In the genomic region with DNA sequence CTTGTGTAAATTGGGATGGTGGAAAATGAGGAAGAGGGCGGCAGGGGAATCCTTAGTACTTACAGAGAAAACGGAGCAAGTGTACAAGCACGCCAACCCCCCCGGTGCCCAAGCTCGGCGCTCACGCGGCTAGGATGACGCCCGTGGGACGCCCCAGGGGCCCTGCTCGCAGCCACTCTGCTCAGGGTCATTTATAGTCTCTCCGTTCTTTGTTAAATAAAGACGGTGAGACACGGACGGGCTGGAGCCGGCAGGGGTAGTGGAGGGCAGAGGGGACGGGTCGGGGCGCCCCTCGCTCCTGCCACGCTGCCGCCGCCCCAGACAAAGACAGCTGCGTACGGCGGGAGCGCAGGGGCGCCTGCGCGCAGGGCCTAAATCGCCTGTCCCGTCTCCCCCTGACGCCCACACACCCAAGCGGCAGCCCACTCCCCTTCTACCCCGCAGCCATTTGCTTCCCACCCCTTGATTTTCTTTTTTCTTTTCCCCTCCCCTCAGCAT, we compare ENCODE assay signal across 8 cellular contexts. TPM values are rescaled to one million over a fixed set of nuclear protein-coding genes. Genes with fewer than 3 reads are reported as not detected.
A peak's percentile ranks its signal among the peaks of the same experiment; 100 is the strongest.
DNase-seq lines count a peak whose midpoint lies in the region; ATAC-seq and TF ChIP-seq lines count a peak whose summit lies in the region.

No MANE protein-coding gene starts in this region.

- H3K27me3 Mint-ChIP-seq in CD14-positive monocyte (ENCODE audit: low read depth in 3 of 3) = peaks cover 0 to 4% (median 0%) of the 10 kb centered on the region in 3 donors

- peak overlapping the region; percentile 86 to 96 for H3K4me3 Mint-ChIP-seq in CD14-positive monocyte

- TF ChIP-seq CTCF in CD14-positive monocyte (IDR thresholded peaks at IDR 0.05) (no peak), epithelial cell of proximal tubule (conservative IDR thresholded peaks at IDR 0.05; ENCODE audit: low read depth, low read length) (no peak)

- DNase-seq in CD14-positive monocyte (ENCODE audit: low spot score) (peak; percentile 88), NCI-H345 treated with DMSO at 0.1 percent for 48 hours (lab: John Stamatoyannopoulos, UW; ENCODE audit: unreplicated experiment) (peak; percentile 66), activated T-cell treated with anti-CD3 and anti-CD28 coated beads for 1 hour (ENCODE audit: low read depth) (peak; percentile 52), epithelial cell of proximal tubule (ENCODE audit: low read depth) (no peak), mucosa of gallbladder (ENCODE audit: low spot score) (peak; percentile 58), substantia nigra (lab: John Stamatoyannopoulos, UW) (peak in 41 of 49 donors; percentile 27 to 77 (median 58))

- H3K4me1 Mint-ChIP-seq in CD14-positive monocyte = peaks cover 68% of the 10 kb centered on the region

- peak overlapping the region; percentile 100 for H3K27ac Mint-ChIP-seq in CD14-positive monocyte

- H3K9me3 Mint-ChIP-seq in CD14-positive monocyte = no peaks in the 10 kb centered on the region

- peak overlapping the region; percentile 99 for H3K27ac ChIP-seq in substantia nigra (ENCODE audit: low read depth, low read length, poor library complexity, severe bottlenecking)

- no peaks in the 10 kb centered on the region for H3K36me3 Mint-ChIP-seq in CD14-positive monocyte

- ATAC-seq in GM21529 (IDR thresholded peaks at IDR 0.05; ENCODE audit: unreplicated experiment) (peak; percentile 33), HG02884 (IDR thresholded peaks at IDR 0.05; ENCODE audit: unreplicated experiment) (no peak)

- peak overlapping the region; percentile 50 for H3K4me3 ChIP-seq in epithelial cell of proximal tubule (ENCODE audit: low read depth, low read length)

- intact Hi-C loops in CD14-positive monocyte (cut with micrococcal nuclease) = loop anchor here in 1 of 2 donors (2.0 kb wide), 1 partner anchor 16 kb away; no protein-coding TSS in a partner anchor

RNA-seq across cellular contexts. Expression of gene PCBP1, which starts 37.8 kb away (rescaled TPM):
- polyA plus RNA-seq in CD14-positive monocyte = 100 to 1,000 TPM; 178 to 194 TPM
- 73.6 and 100 TPM in 2 replicates for total RNA-seq in epithelial cell of proximal tubule
- total RNA-seq in mucosa of gallbladder = 358 TPM
